ENCODE assay signal across 8 cellular contexts in genomic region chr22:50245214-50246072, GRCh38. TPM values are rescaled to one million over a fixed set of nuclear protein-coding genes. Genes with fewer than 3 reads are reported as not detected.
A peak's percentile ranks its signal among the peaks of the same experiment; 100 is the strongest.
DNase-seq lines count a peak whose midpoint lies in the region; ATAC-seq and TF ChIP-seq lines count a peak whose summit lies in the region.

No MANE protein-coding gene starts in this region.

- no peaks in the 10 kb centered on the region for H3K9me3 Mint-ChIP-seq in WTC11

- in situ Hi-C loops in KBM-7 (cut with MboI; ENCODE audit: low pct_unique_long_range_greater_than_20kb, low sequenced_read_pairs): no loop called here

- POLR2A ChIA-PET in WTC11 (lab: Charles Lee): no interaction called here

- H3K4me3 Mint-ChIP-seq in WTC11: peak overlapping the region; percentile 99

- H3K4me3 ChIP-seq in fibroblast of villous mesenchyme (ENCODE audit: low read depth, low read length) (peak overlapping the region; percentile 94), rectal smooth muscle tissue (ENCODE audit: low read length) (peak overlapping the region; percentile 82)

- H3K36me3 ChIP-seq in rectal smooth muscle tissue (ENCODE audit: control insufficient read depth, insufficient read depth, low read length): peaks cover 15% of the 10 kb centered on the region

- H3K36me3 Mint-ChIP-seq in WTC11: 0 out of 2 replicates have a peak, but pooled peaks cover 2% of the 10 kb centered on the region

- CTCF ChIA-PET in WTC11 (lab: Charles Lee): interaction anchor here (2.0 kb wide), 1 partner anchor 96 kb away, joined by 5 read pairs; no protein-coding TSS in a partner anchor

- TF ChIP-seq CTCF in WTC11 (IDR thresholded peaks at IDR 0.05) (no peak), fibroblast of villous mesenchyme (IDR thresholded peaks at IDR 0.05; ENCODE audit: insufficient read depth, low read depth, low read length) (no peak)

- H3K27ac ChIP-seq in rectal smooth muscle tissue (ENCODE audit: low read depth, low read length): peak overlapping the region; percentile 91

- ATAC-seq in WTC11: peak; percentile 10

- H3K4me1 Mint-ChIP-seq in WTC11: peaks cover 19% of the 10 kb centered on the region

- DNase-seq in NCI-H146 (lab: John Stamatoyannopoulos, UW) (peak; percentile 36), NCI-H146 treated with DMSO at 0.1 percent for 48 hours (lab: John Stamatoyannopoulos, UW; ENCODE audit: unreplicated experiment) (no peak), WTC11 (ENCODE audit: low spot score) (no peak), fibroblast of villous mesenchyme (ENCODE audit: low read depth) (no peak), kidney tubule cell (ENCODE audit: low spot score) (no peak), NOMO-1 (lab: John Stamatoyannopoulos, UW; ENCODE audit: unreplicated experiment in 2 of 2) (no peak), KBM-7 (no peak)

- peaks cover 11% of the 10 kb centered on the region for H3K4me1 ChIP-seq in rectal smooth muscle tissue (ENCODE audit: control insufficient read depth, insufficient read depth, low read length)

- H3K9ac ChIP-seq in rectal smooth muscle tissue (ENCODE audit: low read length): peak overlapping the region; percentile 50

- H3K27ac Mint-ChIP-seq in WTC11: peak overlapping the region; percentile 99

- no peaks in the 10 kb centered on the region; the same call in 1 of the 2 replicates for H3K27me3 Mint-ChIP-seq in WTC11 (ENCODE audit: low read depth)

- H3K27me3 ChIP-seq in rectal smooth muscle tissue (ENCODE audit: control insufficient read depth, insufficient read depth, low read length): no peaks in the 10 kb centered on the region

TF ChIP-seq in WTC11, 78 proteins besides CTCF, POLR2A, EP300 and RAD21:
- TF ChIP-seq, protein P1, sequence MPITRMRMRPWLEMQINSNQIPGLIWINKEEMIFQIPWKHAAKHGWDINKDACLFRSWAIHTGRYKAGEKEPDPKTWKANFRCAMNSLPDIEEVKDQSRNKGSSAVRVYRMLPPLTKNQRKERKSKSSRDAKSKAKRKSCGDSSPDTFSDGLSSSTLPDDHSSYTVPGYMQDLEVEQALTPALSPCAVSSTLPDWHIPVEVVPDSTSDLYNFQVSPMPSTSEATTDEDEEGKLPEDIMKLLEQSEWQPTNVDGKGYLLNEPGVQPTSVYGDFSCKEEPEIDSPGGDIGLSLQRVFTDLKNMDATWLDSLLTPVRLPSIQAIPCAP (CRISPR knock-in tag; IDR thresholded peaks at IDR 0.05): 0 out of 2 replicates have a peak, but pooled peaks have one; percentile 28
- TF ChIP-seq, protein P2, sequence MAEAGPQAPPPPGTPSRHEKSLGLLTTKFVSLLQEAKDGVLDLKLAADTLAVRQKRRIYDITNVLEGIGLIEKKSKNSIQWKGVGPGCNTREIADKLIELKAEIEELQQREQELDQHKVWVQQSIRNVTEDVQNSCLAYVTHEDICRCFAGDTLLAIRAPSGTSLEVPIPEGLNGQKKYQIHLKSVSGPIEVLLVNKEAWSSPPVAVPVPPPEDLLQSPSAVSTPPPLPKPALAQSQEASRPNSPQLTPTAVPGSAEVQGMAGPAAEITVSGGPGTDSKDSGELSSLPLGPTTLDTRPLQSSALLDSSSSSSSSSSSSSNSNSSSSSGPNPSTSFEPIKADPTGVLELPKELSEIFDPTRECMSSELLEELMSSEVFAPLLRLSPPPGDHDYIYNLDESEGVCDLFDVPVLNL (CRISPR knock-in tag; IDR thresholded peaks at IDR 0.05; ENCODE audit: borderline replicate concordance, low read depth): no peak
- TF ChIP-seq MYBL2 (CRISPR knock-in tag; IDR thresholded peaks at IDR 0.05) (no peak), ATF1 (CRISPR knock-in tag; IDR thresholded peaks at IDR 0.05) (no peak), GABPB1 (CRISPR knock-in tag; IDR thresholded peaks at IDR 0.05) (no peak)

RNA-seq across cellular contexts. Expression of gene TUBGCP6, which starts 0.6 kb away (rescaled TPM):
- total RNA-seq in WTC11 (2021) (36.3 to 45.4 TPM (median 40.8 TPM) in 3 replicates), fibroblast of villous mesenchyme (25.4 and 32.4 TPM in 2 replicates)

RNA-seq across cellular contexts. Expression of gene HDAC10, which starts 5.6 kb away (rescaled TPM):
- 31.9 to 40.9 TPM (median 38.2 TPM) in 3 replicates for total RNA-seq in WTC11 (2021)
- total RNA-seq in fibroblast of villous mesenchyme: 18.7 and 19.4 TPM in 2 replicates

RNA-seq across cellular contexts. Expression of gene MAPK12, which starts 16.0 kb away (rescaled TPM):
- total RNA-seq in WTC11 (2021) (26.9 to 31.0 TPM (median 28.8 TPM) in 3 replicates), fibroblast of villous mesenchyme (39.3 and 42.7 TPM in 2 replicates)

RNA-seq across cellular contexts. Expression of gene MAPK11, which starts 24.7 kb away (rescaled TPM):
- total RNA-seq in WTC11 (2021) (1.4 to 2.3 TPM (median 1.9 TPM) in 3 replicates), fibroblast of villous mesenchyme (6.5 and 6.8 TPM in 2 replicates)

RNA-seq across cellular contexts. Expression of gene SELENOO, which starts 44.6 kb away (rescaled TPM):
- total RNA-seq in WTC11 (2021): 27.0 to 29.8 TPM (median 28.8 TPM) in 3 replicates
- total RNA-seq in fibroblast of villous mesenchyme: 18.0 and 20.7 TPM in 2 replicates
